16 cellular contexts compared by ENCODE assay signal in the genomic region with DNA sequence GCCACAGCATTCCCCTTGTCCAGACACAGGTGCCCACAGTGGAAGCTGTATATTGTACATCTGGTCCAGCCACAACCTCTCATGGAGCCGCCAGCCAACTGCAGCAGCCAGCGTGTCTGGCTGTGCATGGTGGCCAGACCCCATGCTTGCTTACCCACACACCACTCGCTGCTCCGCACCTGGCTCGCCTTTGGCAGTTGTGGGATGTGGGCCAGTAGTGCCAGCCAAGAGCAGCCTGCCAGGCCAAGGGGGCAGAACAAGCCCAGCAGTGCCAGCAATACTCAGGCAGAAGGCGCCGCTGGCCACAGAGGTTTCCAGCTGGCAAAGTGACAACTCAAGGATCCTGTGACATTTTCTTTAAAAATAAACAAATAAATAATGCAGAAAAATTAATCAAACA. TPM values are rescaled to one million over a fixed set of nuclear protein-coding genes. Genes with fewer than 3 reads are reported as not detected.
DNase-seq lines count a peak whose midpoint lies in the region; ATAC-seq and TF ChIP-seq lines count a peak whose summit lies in the region.
"Had no signal": no experiment of that assay in that cellular context is flagged by ENCODE, and none has a peak within 500 bp of the region (broad histone marks: within the 10 kb centered on the region; RNA-seq: fewer than 3 reads in every experiment).

No MANE protein-coding gene starts in this region.

- intact Hi-C loops in thyroid gland (cut with DNase I), result loop anchor here (5.0 to 10.0 kb wide), 3 partner anchors 79 to 284 kb away; a partner anchor contains a TSS

- DNase-seq in NCI-H82 (lab: John Stamatoyannopoulos, UW), result peak; percentile 15
- DNase-seq in NCI-H82 treated with DMSO at 0.1 percent for 48 hours (lab: John Stamatoyannopoulos, UW; ENCODE audit: unreplicated experiment), result no peak
- peak; percentile 72 for DNase-seq in left lobe of liver (ENCODE audit: low spot score)
- peak; percentile 86 to 90 for DNase-seq in thyroid gland
- DNase-seq in mesenteric fat pad (ENCODE audit: low spot score), result no peak
- no peak for DNase-seq in OCI-M1 (lab: John Stamatoyannopoulos, UW)
- no peak for DNase-seq in NCI-H1694 (lab: John Stamatoyannopoulos, UW)
- DNase-seq: 8988T; activated CD4-positive, alpha-beta T cell treated with anti-CD3 and anti-CD28 coated beads for 4 hours; activated CD8-positive, alpha-beta memory T cell treated with anti-CD3 and anti-CD28 coated beads, Interleukin-2, amount 50 U/mL, for 48 hours; CD4-positive, CD25-positive, alpha-beta regulatory T cell; dermis blood vessel endothelial cell; T1000; trophoblast cell had no signal

- TF ChIP-seq CTCF in thyroid gland (IDR thresholded peaks at IDR 0.05), result no peak

- ATAC-seq in SK-N-SH treated with all-trans-retinoic acid at 6 μM for 48 hours (no peak; the same call in 2 of the 3 replicates), left lobe of liver (peak; percentile 98)

- H3K4me3 ChIP-seq in thyroid gland (replicated peaks in 1 of 3), result no peak overlapping the region
- H3K4me3 ChIP-seq: ascending aorta had no signal

- TF ChIP-seq POLR2A in thyroid gland (IDR thresholded peaks at IDR 0.05), result no peak

- no peaks in the 10 kb centered on the region for H3K9me3 ChIP-seq in thyroid gland
- H3K9me3 ChIP-seq: ascending aorta had no signal

- WGBS in thyroid gland, 2 donors, result 23% methylated on average over 7 of the region's 7 CpGs

- peak overlapping the region in 2 of 3 donors; percentile 32 to 71 for H3K27ac ChIP-seq in thyroid gland
- H3K27ac ChIP-seq: ascending aorta had no signal

- no peaks in the 10 kb centered on the region for H3K36me3 ChIP-seq in thyroid gland
- H3K36me3 ChIP-seq: ascending aorta had no signal

- H3K4me1 ChIP-seq in thyroid gland, result peaks cover 7 to 21% of the 10 kb centered on the region in 2 donors

- no peaks in the 10 kb centered on the region for H3K27me3 ChIP-seq in thyroid gland
- H3K27me3 ChIP-seq: ascending aorta had no signal

TF ChIP-seq in SK-N-SH treated with all-trans-retinoic acid at 6 μM for 48 hours, 23 proteins besides CTCF, POLR2A, EP300 and RAD21:
- no peak for TF ChIP-seq BACH2 (CRISPR knock-in tag; IDR thresholded peaks at IDR 0.05; ENCODE audit: borderline replicate concordance)
- TF ChIP-seq, protein P1, sequence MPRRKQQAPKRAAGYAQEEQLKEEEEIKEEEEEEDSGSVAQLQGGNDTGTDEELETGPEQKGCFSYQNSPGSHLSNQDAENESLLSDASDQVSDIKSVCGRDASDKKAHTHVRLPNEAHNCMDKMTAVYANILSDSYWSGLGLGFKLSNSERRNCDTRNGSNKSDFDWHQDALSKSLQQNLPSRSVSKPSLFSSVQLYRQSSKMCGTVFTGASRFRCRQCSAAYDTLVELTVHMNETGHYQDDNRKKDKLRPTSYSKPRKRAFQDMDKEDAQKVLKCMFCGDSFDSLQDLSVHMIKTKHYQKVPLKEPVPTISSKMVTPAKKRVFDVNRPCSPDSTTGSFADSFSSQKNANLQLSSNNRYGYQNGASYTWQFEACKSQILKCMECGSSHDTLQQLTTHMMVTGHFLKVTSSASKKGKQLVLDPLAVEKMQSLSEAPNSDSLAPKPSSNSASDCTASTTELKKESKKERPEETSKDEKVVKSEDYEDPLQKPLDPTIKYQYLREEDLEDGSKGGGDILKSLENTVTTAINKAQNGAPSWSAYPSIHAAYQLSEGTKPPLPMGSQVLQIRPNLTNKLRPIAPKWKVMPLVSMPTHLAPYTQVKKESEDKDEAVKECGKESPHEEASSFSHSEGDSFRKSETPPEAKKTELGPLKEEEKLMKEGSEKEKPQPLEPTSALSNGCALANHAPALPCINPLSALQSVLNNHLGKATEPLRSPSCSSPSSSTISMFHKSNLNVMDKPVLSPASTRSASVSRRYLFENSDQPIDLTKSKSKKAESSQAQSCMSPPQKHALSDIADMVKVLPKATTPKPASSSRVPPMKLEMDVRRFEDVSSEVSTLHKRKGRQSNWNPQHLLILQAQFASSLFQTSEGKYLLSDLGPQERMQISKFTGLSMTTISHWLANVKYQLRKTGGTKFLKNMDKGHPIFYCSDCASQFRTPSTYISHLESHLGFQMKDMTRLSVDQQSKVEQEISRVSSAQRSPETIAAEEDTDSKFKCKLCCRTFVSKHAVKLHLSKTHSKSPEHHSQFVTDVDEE (CRISPR knock-in tag; IDR thresholded peaks at IDR 0.05), result peak; percentile 35; the same call in 1 of the 2 replicates

RNA-seq across cellular contexts. Expression of a gene that starts 11.7 kb away (rescaled TPM):
- 2.6 TPM for total RNA-seq in left lobe of liver
- 100 to 1,000 TPM; 122 to 142 (median 133) TPM for total RNA-seq in thyroid gland
- total RNA-seq in mesenteric fat pad, result 24.4 TPM

Comparison
In these comparisons a context has a peak if more than half of its experiments do, and no peak if none do; other contexts are left out.
1. DNase-seq: peak in NCI-H82 (single experiment), left lobe of liver (single experiment) and thyroid gland (2 of 2); none in NCI-H82 treated with DMSO at 0.1 percent for 48 hours (single experiment), mesenteric fat pad (single experiment), OCI-M1 (single experiment) and NCI-H1694 (single experiment).